Comparison of ENCODE assay signal across 2 cellular contexts in the genomic region with DNA sequence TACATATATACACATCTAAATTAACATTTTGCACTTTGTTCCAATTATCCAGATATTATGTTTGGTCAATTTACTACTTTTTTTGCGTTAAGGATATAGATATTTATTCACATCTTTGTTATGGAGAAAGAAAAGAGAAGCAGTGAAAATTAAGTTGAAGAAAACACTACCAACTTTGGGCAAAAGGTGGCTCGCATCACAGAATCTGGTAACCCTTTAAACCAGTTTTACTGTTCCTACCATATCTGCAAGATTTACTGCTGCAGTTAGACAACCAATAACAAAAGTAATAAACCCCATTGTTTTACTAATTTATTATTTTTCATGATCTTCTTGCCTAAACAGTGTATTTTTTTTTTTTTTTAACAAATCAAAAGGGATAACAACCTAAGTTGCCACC.
TF ChIP-seq lines count a peak whose summit lies in the region.

No MANE protein-coding gene starts in this region.

TF ChIP-seq in GM23338, 12 proteins besides CTCF, POLR2A, EP300 and RAD21 (continued from another document):
- TF ChIP-seq, protein P1, sequence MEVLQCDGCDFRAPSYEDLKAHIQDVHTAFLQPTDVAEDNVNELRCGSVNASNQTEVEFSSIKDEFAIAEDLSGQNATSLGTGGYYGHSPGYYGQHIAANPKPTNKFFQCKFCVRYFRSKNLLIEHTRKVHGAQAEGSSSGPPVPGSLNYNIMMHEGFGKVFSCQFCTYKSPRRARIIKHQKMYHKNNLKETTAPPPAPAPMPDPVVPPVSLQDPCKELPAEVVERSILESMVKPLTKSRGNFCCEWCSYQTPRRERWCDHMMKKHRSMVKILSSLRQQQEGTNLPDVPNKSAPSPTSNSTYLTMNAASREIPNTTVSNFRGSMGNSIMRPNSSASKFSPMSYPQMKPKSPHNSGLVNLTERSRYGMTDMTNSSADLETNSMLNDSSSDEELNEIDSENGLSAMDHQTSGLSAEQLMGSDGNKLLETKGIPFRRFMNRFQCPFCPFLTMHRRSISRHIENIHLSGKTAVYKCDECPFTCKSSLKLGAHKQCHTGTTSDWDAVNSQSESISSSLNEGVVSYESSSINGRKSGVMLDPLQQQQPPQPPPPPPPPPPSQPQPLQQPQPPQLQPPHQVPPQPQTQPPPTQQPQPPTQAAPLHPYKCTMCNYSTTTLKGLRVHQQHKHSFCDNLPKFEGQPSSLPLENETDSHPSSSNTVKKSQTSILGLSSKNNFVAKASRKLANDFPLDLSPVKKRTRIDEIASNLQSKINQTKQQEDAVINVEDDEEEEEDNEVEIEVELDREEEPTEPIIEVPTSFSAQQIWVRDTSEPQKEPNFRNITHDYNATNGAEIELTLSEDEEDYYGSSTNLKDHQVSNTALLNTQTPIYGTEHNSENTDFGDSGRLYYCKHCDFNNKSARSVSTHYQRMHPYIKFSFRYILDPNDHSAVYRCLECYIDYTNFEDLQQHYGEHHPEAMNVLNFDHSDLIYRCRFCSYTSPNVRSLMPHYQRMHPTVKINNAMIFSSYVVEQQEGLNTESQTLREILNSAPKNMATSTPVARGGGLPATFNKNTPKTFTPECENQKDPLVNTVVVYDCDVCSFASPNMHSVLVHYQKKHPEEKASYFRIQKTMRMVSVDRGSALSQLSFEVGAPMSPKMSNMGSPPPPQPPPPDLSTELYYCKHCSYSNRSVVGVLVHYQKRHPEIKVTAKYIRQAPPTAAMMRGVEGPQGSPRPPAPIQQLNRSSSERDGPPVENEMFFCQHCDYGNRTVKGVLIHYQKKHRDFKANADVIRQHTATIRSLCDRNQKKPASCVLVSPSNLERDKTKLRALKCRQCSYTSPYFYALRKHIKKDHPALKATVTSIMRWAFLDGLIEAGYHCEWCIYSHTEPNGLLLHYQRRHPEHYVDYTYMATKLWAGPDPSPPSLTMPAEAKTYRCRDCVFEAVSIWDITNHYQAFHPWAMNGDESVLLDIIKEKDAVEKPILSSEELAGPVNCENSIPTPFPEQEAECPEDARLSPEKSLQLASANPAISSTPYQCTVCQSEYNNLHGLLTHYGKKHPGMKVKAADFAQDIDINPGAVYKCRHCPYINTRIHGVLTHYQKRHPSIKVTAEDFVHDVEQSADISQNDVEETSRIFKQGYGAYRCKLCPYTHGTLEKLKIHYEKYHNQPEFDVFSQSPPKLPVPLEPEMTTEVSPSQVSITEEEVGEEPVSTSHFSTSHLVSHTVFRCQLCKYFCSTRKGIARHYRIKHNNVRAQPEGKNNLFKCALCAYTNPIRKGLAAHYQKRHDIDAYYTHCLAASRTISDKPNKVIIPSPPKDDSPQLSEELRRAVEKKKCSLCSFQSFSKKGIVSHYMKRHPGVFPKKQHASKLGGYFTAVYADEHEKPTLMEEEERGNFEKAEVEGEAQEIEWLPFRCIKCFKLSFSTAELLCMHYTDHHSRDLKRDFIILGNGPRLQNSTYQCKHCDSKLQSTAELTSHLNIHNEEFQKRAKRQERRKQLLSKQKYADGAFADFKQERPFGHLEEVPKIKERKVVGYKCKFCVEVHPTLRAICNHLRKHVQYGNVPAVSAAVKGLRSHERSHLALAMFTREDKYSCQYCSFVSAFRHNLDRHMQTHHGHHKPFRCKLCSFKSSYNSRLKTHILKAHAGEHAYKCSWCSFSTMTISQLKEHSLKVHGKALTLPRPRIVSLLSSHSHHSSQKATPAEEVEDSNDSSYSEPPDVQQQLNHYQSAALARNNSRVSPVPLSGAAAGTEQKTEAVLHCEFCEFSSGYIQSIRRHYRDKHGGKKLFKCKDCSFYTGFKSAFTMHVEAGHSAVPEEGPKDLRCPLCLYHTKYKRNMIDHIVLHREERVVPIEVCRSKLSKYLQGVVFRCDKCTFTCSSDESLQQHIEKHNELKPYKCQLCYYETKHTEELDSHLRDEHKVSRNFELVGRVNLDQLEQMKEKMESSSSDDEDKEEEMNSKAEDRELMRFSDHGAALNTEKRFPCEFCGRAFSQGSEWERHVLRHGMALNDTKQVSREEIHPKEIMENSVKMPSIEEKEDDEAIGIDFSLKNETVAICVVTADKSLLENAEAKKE (CRISPR knock-in tag; IDR thresholded peaks at IDR 0.05) = no peak
- TF ChIP-seq NANOG (IDR thresholded peaks at IDR 0.05; ENCODE audit: borderline replicate concordance) (no peak), ZNF331 (CRISPR knock-in tag; IDR thresholded peaks at IDR 0.05; ENCODE audit: low read depth) (no peak), STAT1 (IDR thresholded peaks at IDR 0.05; ENCODE audit: unreplicated experiment) (no peak), POLR2AphosphoS5 (IDR thresholded peaks at IDR 0.05; ENCODE audit: low read depth) (no peak), ZNF114 (CRISPR knock-in tag; IDR thresholded peaks at IDR 0.05) (no peak)
- TF ChIP-seq, protein P2, sequence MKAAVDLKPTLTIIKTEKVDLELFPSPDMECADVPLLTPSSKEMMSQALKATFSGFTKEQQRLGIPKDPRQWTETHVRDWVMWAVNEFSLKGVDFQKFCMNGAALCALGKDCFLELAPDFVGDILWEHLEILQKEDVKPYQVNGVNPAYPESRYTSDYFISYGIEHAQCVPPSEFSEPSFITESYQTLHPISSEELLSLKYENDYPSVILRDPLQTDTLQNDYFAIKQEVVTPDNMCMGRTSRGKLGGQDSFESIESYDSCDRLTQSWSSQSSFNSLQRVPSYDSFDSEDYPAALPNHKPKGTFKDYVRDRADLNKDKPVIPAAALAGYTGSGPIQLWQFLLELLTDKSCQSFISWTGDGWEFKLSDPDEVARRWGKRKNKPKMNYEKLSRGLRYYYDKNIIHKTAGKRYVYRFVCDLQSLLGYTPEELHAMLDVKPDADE (IDR thresholded peaks at IDR 0.05) = no peak
- TF ChIP-seq, protein P3, sequence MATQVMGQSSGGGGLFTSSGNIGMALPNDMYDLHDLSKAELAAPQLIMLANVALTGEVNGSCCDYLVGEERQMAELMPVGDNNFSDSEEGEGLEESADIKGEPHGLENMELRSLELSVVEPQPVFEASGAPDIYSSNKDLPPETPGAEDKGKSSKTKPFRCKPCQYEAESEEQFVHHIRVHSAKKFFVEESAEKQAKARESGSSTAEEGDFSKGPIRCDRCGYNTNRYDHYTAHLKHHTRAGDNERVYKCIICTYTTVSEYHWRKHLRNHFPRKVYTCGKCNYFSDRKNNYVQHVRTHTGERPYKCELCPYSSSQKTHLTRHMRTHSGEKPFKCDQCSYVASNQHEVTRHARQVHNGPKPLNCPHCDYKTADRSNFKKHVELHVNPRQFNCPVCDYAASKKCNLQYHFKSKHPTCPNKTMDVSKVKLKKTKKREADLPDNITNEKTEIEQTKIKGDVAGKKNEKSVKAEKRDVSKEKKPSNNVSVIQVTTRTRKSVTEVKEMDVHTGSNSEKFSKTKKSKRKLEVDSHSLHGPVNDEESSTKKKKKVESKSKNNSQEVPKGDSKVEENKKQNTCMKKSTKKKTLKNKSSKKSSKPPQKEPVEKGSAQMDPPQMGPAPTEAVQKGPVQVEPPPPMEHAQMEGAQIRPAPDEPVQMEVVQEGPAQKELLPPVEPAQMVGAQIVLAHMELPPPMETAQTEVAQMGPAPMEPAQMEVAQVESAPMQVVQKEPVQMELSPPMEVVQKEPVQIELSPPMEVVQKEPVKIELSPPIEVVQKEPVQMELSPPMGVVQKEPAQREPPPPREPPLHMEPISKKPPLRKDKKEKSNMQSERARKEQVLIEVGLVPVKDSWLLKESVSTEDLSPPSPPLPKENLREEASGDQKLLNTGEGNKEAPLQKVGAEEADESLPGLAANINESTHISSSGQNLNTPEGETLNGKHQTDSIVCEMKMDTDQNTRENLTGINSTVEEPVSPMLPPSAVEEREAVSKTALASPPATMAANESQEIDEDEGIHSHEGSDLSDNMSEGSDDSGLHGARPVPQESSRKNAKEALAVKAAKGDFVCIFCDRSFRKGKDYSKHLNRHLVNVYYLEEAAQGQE (IDR thresholded peaks at IDR 0.05; ENCODE audit: unreplicated experiment) = no peak

TF ChIP-seq in WTC11, 78 proteins besides CTCF, POLR2A, EP300 and RAD21 (continued from another document):
- TF ChIP-seq, protein P4, sequence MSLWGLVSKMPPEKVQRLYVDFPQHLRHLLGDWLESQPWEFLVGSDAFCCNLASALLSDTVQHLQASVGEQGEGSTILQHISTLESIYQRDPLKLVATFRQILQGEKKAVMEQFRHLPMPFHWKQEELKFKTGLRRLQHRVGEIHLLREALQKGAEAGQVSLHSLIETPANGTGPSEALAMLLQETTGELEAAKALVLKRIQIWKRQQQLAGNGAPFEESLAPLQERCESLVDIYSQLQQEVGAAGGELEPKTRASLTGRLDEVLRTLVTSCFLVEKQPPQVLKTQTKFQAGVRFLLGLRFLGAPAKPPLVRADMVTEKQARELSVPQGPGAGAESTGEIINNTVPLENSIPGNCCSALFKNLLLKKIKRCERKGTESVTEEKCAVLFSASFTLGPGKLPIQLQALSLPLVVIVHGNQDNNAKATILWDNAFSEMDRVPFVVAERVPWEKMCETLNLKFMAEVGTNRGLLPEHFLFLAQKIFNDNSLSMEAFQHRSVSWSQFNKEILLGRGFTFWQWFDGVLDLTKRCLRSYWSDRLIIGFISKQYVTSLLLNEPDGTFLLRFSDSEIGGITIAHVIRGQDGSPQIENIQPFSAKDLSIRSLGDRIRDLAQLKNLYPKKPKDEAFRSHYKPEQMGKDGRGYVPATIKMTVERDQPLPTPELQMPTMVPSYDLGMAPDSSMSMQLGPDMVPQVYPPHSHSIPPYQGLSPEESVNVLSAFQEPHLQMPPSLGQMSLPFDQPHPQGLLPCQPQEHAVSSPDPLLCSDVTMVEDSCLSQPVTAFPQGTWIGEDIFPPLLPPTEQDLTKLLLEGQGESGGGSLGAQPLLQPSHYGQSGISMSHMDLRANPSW (CRISPR knock-in tag; conservative IDR thresholded peaks at IDR 0.05; ENCODE audit: low read depth) = no peak
- TF ChIP-seq ZNF121 (CRISPR knock-in tag; IDR thresholded peaks at IDR 0.05) (no peak), ZNF423 (CRISPR knock-in tag; IDR thresholded peaks at IDR 0.05) (no peak)
